14 cellular contexts compared by ENCODE assay signal in genomic region chr2:44652701-44653100, GRCh38.
"Had no signal": no experiment of that assay in that cellular context is flagged by ENCODE, and none has a peak within 500 bp of the region (broad histone marks: within the 10 kb centered on the region; RNA-seq: fewer than 3 reads in every experiment).

No MANE protein-coding gene starts in this region.

- H3K4me1 ChIP-seq: adrenal gland, left lung, sigmoid colon, spleen, suprapubic skin had no signal

- H3K27me3 ChIP-seq: adrenal gland, left lung, ovary, sigmoid colon, spleen, suprapubic skin had no signal

- DNase-seq: activated CD4-positive, alpha-beta memory T cell treated with anti-CD3 and anti-CD28 coated beads, Interleukin-2, amount 10 ng/mL, durations not matched to agents 7 days and 5 days; activated effector memory CD4-positive, alpha-beta T cell treated with anti-CD3 and anti-CD28 coated beads, Interleukin-2, amount 50 U/mL, for 16 hours; activated T-cell treated with anti-CD3 and anti-CD28 coated beads, Interleukin-2, amount 50 U/mL, for 4 hours; adrenal gland; kidney; left lung; naive B cell; ovary; sigmoid colon; spleen; T1000 had no signal

- H3K27ac ChIP-seq: adrenal gland, coronary artery, left lung, ovary, sigmoid colon, spleen, suprapubic skin had no signal

- H3K9me3 ChIP-seq: adrenal gland, left lung, ovary, sigmoid colon, spleen, suprapubic skin had no signal

- H3K4me3 ChIP-seq: adrenal gland, coronary artery, left lung, ovary, sigmoid colon, spleen, suprapubic skin had no signal

- ATAC-seq: activated T-cell treated with anti-CD3 and anti-CD28 coated beads, Interleukin-2, amount 50 U/mL, for 4 hours; esophagus mucosa; left lung had no signal

- H3K36me3 ChIP-seq: adrenal gland, left lung, ovary, sigmoid colon, spleen, suprapubic skin had no signal
